7 cellular contexts compared by ENCODE assay signal in genomic region chr12:90456248-90456647, GRCh38.
"Had no signal": no experiment of that assay in that cellular context is flagged by ENCODE, and none has a peak within 500 bp of the region (broad histone marks: within the 10 kb centered on the region; RNA-seq: fewer than 3 reads in every experiment).

No MANE protein-coding gene starts in this region.

- H3K27ac ChIP-seq: HL-60 had no signal

- H3K4me3 ChIP-seq: GM23338 had no signal

- H3K4me2 ChIP-seq: GM23338 had no signal

- H2AFZ ChIP-seq: GM23338 had no signal

- ATAC-seq: GM23338 had no signal

- DNase-seq: H9, HCEC 1CT, KG1 had no signal

- FAIRE-seq: H1, H54 had no signal
